In the genomic region with DNA sequence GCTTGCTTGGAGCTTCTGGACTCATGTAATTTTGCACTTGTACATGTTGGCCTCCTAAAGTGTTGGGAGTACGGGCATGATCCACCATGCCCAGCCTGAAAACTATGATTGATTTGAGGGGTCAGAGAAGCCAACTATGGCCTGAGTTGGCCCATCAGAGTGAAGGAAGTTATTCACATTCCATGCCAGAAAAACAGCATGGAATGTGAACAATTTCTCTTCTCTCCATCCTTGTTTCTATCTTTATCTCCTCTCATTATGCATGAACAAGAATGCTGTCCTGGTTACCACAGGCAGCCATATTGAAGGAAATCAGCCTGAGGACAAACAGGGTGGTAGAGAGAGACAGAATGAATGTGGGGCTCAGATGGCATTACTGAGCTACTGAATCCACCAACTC, we compare ENCODE assay signal across 18 cellular contexts. TPM values are rescaled to one million over a fixed set of nuclear protein-coding genes. Genes with fewer than 3 reads are reported as not detected.
A peak's percentile ranks its signal among the peaks of the same experiment; 100 is the strongest.
DNase-seq lines count a peak whose midpoint lies in the region; ATAC-seq, FAIRE-seq and TF ChIP-seq lines count a peak whose summit lies in the region.
"Had no signal": no experiment of that assay in that cellular context is flagged by ENCODE, and none has a peak within 500 bp of the region (broad histone marks: within the 10 kb centered on the region; RNA-seq: fewer than 3 reads in every experiment).

No MANE protein-coding gene starts in this region.

- no peak overlapping the region for H3K4me3 ChIP-seq in uterus
- H3K4me3 ChIP-seq: suprapubic skin had no signal

- no peaks in the 10 kb centered on the region for H3K9me3 ChIP-seq in uterus
- H3K9me3 ChIP-seq: suprapubic skin had no signal

- CTCF ChIA-PET in activated CD4-positive, alpha-beta T cell treated with anti-CD3 and anti-CD28 coated beads, Interleukin-2, amount 10 ng/mL, durations not matched to agents 7 days and 5 days (lab: Charles Lee), result interaction anchor here (0.6 to 1.0 kb wide), 2 partner anchors 110 to 298 kb away, joined by 3 read pairs; no protein-coding TSS in a partner anchor

- H3K4me1 ChIP-seq in uterus, result no peaks in the 10 kb centered on the region
- H3K4me1 ChIP-seq: suprapubic skin had no signal

- no peaks in the 10 kb centered on the region for H3K27me3 ChIP-seq in uterus
- H3K27me3 ChIP-seq: suprapubic skin had no signal

- no peak for TF ChIP-seq CTCF in nephron (IDR thresholded peaks at IDR 0.05; ENCODE audit: unreplicated experiment in 3 of 3)
- no peak for TF ChIP-seq CTCF in uterus (IDR thresholded peaks at IDR 0.05)

- POLR2A ChIA-PET in activated CD4-positive, alpha-beta T cell treated with anti-CD3 and anti-CD28 coated beads, Interleukin-2, amount 10 ng/mL, durations not matched to agents 7 days and 5 days (lab: Charles Lee), result no interaction called here

- DNase-seq in activated CD4-positive, alpha-beta T cell treated with anti-CD3 and anti-CD28 coated beads, Interleukin-2, amount 10 ng/mL, durations not matched to agents 7 days and 5 days, result no peak
- DNase-seq in activated CD4-positive, alpha-beta T cell treated with anti-CD3 and anti-CD28 coated beads, Interleukin-2, amount 50 U/mL, for 48 hours, result no peak
- DNase-seq in HTR-8/SVneo (ENCODE audit: insufficient read length, low spot score), result peak; percentile 18
- DNase-seq in dermis microvascular lymphatic vessel endothelial cell (ENCODE audit: low read depth in 2 of 2), result peak; percentile 49 to 77
- DNase-seq in uterus, result no peak
- DNase-seq: activated CD8-positive, alpha-beta memory T cell treated with anti-CD3 and anti-CD28 coated beads for 24 hours; Calu3; cortex of kidney; NK-92 treated with Interleukin-12 subunit alpha and Interleukin-12 subunit beta, amount 100 ng/mL, for 24 hours; occipital lobe; Right ventricle myocardium superior; stimulated activated CD4-positive, alpha-beta T cell treated with anti-CD3 and anti-CD28 coated beads, Interleukin-12 subunit alpha, Interleukin-12 subunit beta, amount 100 ng/mL, for 4 hours; T-helper 9 cell had no signal

- intact Hi-C loops in uterus (cut with DNase I; ENCODE audit: low total_unique reads), result no loop called here

- H3K27ac ChIP-seq in uterus, result no peak overlapping the region
- H3K27ac ChIP-seq: suprapubic skin had no signal

- ATAC-seq in GM19324 (IDR thresholded peaks at IDR 0.05; ENCODE audit: low FRiP score, unreplicated experiment) (no peak), GM18873 (IDR thresholded peaks at IDR 0.05; ENCODE audit: low FRiP score, unreplicated experiment) (no peak)

- no peak for FAIRE-seq in HTR-8/SVneo (lab: Jason Lieb, UNC)
- FAIRE-seq: A204.1 had no signal

- H3K4me1 Mint-ChIP-seq in activated CD4-positive, alpha-beta T cell treated with anti-CD3 and anti-CD28 coated beads, Interleukin-2, amount 10 ng/mL, durations not matched to agents 7 days and 5 days, result peaks cover 29% of the 10 kb centered on the region
- peaks cover 5% of the 10 kb centered on the region for H3K4me1 Mint-ChIP-seq in nephron

- TF ChIP-seq POLR2A in uterus (IDR thresholded peaks at IDR 0.05), result no peak

- H3K9me3 Mint-ChIP-seq in activated CD4-positive, alpha-beta T cell treated with anti-CD3 and anti-CD28 coated beads, Interleukin-2, amount 10 ng/mL, durations not matched to agents 7 days and 5 days, result peaks cover 5% of the 10 kb centered on the region
- H3K9me3 Mint-ChIP-seq in nephron, result peaks cover 6% of the 10 kb centered on the region

- no peak overlapping the region for H3K4me3 Mint-ChIP-seq in activated CD4-positive, alpha-beta T cell treated with anti-CD3 and anti-CD28 coated beads, Interleukin-2, amount 10 ng/mL, durations not matched to agents 7 days and 5 days
- no peak overlapping the region for H3K4me3 Mint-ChIP-seq in nephron

- H3K27me3 Mint-ChIP-seq in activated CD4-positive, alpha-beta T cell treated with anti-CD3 and anti-CD28 coated beads, Interleukin-2, amount 10 ng/mL, durations not matched to agents 7 days and 5 days, result no peaks in the 10 kb centered on the region
- no peaks in the 10 kb centered on the region for H3K27me3 Mint-ChIP-seq in nephron (ENCODE audit: low read depth)

- peak overlapping the region; percentile 72 for H3K27ac Mint-ChIP-seq in activated CD4-positive, alpha-beta T cell treated with anti-CD3 and anti-CD28 coated beads, Interleukin-2, amount 10 ng/mL, durations not matched to agents 7 days and 5 days
- peak overlapping the region in 2 of 3 experiments; percentile 27 to 90 for H3K27ac Mint-ChIP-seq in nephron

- H3K36me3 ChIP-seq in uterus, result no peaks in the 10 kb centered on the region
- H3K36me3 ChIP-seq: suprapubic skin had no signal

- peaks cover 42% of the 10 kb centered on the region for H3K36me3 Mint-ChIP-seq in activated CD4-positive, alpha-beta T cell treated with anti-CD3 and anti-CD28 coated beads, Interleukin-2, amount 10 ng/mL, durations not matched to agents 7 days and 5 days (ENCODE audit: low read depth)
- no peaks in the 10 kb centered on the region for H3K36me3 Mint-ChIP-seq in nephron (ENCODE audit: low read depth)

RNA-seq across cellular contexts. Expression of gene CD226, which starts 3.5 kb away (rescaled TPM):
- total RNA-seq in activated CD4-positive, alpha-beta T cell treated with anti-CD3 and anti-CD28 coated beads, Interleukin-2, amount 10 ng/mL, durations not matched to agents 7 days and 5 days, result 100 to 1,000 TPM; 113 to 126 TPM
- total RNA-seq in dermis microvascular lymphatic vessel endothelial cell, result 0.76 and 1.5 TPM in 2 replicates
- total RNA-seq in uterus, result 1 to 10 TPM in 2 of 4 donors, under 1 TPM in 1, not detected in 1; 0.59 to 5.5 (median 2.9) TPM

Comparison
In these comparisons a context has a peak if more than half of its experiments do, and no peak if none do; other contexts are left out.
1. DNase-seq: peak in HTR-8/SVneo (single experiment) and dermis microvascular lymphatic vessel endothelial cell (2 of 2); none in activated CD4-positive, alpha-beta T cell treated with anti-CD3 and anti-CD28 coated beads, Interleukin-2, amount 10 ng/mL, durations not matched to agents 7 days and 5 days (single experiment), activated CD4-positive, alpha-beta T cell treated with anti-CD3 and anti-CD28 coated beads, Interleukin-2, amount 50 U/mL, for 48 hours (0 of 2) and uterus (0 of 2).
2. RNA of gene CD226, which starts 3.5 kb away (total RNA-seq): 113 to 126 TPM in activated CD4-positive, alpha-beta T cell treated with anti-CD3 and anti-CD28 coated beads, Interleukin-2, amount 10 ng/mL, durations not matched to agents 7 days and 5 days; 0.59 to 5.5 TPM in uterus and 0.76 to 1.5 TPM in dermis microvascular lymphatic vessel endothelial cell; every median in the first group is over 10 times any median in the second.